ENCODE assay signal across 1 cellular context in the genomic region with DNA sequence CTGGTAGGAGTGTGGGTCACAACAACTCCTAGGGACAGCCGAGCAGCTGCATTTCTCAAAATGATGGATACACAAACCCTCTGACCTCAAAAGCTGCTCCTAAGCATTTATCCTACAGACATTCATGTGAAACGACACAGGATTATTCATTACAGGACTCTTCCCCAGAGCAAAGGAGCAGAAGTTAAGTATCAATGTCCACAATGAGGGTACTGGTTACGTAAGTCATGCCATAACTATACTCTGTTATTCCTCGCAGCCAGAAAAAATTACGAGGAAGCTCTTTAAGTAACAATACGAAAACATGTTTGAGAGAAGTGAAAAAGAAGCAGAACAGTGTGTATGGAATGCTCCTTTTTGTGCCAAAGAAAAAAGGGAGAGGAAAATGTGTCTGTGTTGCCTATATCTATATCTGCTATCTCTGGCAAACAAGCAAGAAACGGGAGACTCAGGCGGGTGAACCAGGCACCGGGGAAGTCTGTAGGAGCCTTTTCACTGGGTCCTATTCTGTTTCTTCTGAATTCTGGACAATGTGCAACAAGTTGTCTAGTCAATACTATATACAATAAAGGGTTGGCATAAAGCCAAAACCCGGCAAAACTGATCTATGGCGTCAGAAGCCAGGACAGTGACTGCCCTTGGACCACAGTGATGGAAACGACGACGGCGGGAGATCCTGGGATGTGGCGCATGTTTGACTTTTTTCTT.
A peak's percentile ranks its signal among the peaks of the same experiment; 100 is the strongest.
TF ChIP-seq lines count a peak whose summit lies in the region.

No MANE protein-coding gene starts in this region.

TF ChIP-seq in HepG2, 621 proteins besides CTCF, POLR2A, EP300 and RAD21 (continues in another document):
- 0 out of 2 replicates have a peak, but pooled peaks have one; percentile 8 for TF ChIP-seq CREM (IDR thresholded peaks at IDR 0.05)
- no peak for TF ChIP-seq CREM (CRISPR knock-in tag; IDR thresholded peaks at IDR 0.05)
- no peak for TF ChIP-seq HOXD1 (CRISPR knock-in tag; IDR thresholded peaks at IDR 0.05)
- TF ChIP-seq ZNF557 (CRISPR knock-in tag; IDR thresholded peaks at IDR 0.05) = no peak
- TF ChIP-seq ATF7-NPFF (CRISPR knock-in tag; IDR thresholded peaks at IDR 0.05; ENCODE audit: low read depth) = no peak
- no peak for TF ChIP-seq CBX5 (CRISPR knock-in tag; IDR thresholded peaks at IDR 0.05; ENCODE audit: borderline replicate concordance)
- TF ChIP-seq SRY (CRISPR knock-in tag; IDR thresholded peaks at IDR 0.05) = no peak
- no peak for TF ChIP-seq RXRA (CRISPR knock-in tag; IDR thresholded peaks at IDR 0.05)
- no peak for TF ChIP-seq MIER3 (CRISPR knock-in tag; IDR thresholded peaks at IDR 0.05; ENCODE audit: borderline replicate concordance)
- TF ChIP-seq ASH2L (IDR thresholded peaks at IDR 0.05; ENCODE audit: insufficient read length, low read depth, low read length) = peak; percentile 9
- peak; percentile 43 for TF ChIP-seq SAP130 (CRISPR knock-in tag; IDR thresholded peaks at IDR 0.05; ENCODE audit: low read depth)
- TF ChIP-seq, protein P1, sequence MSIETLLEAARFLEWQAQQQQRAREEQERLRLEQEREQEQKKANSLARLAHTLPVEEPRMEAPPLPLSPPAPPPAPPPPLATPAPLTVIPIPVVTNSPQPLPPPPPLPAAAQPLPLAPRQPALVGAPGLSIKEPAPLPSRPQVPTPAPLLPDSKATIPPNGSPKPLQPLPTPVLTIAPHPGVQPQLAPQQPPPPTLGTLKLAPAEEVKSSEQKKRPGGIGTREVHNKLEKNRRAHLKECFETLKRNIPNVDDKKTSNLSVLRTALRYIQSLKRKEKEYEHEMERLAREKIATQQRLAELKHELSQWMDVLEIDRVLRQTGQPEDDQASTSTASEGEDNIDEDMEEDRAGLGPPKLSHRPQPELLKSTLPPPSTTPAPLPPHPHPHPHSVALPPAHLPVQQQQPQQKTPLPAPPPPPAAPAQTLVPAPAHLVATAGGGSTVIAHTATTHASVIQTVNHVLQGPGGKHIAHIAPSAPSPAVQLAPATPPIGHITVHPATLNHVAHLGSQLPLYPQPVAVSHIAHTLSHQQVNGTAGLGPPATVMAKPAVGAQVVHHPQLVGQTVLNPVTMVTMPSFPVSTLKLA (IDR thresholded peaks at IDR 0.05) = no peak
- 0 out of 2 replicates have a peak, but pooled peaks have one; percentile 23 for TF ChIP-seq ZC3H4 (CRISPR knock-in tag; IDR thresholded peaks at IDR 0.05; ENCODE audit: borderline replicate concordance)
- TF ChIP-seq ZNF530 (CRISPR knock-in tag; IDR thresholded peaks at IDR 0.05; ENCODE audit: low read depth) = no peak
- TF ChIP-seq, protein P2, sequence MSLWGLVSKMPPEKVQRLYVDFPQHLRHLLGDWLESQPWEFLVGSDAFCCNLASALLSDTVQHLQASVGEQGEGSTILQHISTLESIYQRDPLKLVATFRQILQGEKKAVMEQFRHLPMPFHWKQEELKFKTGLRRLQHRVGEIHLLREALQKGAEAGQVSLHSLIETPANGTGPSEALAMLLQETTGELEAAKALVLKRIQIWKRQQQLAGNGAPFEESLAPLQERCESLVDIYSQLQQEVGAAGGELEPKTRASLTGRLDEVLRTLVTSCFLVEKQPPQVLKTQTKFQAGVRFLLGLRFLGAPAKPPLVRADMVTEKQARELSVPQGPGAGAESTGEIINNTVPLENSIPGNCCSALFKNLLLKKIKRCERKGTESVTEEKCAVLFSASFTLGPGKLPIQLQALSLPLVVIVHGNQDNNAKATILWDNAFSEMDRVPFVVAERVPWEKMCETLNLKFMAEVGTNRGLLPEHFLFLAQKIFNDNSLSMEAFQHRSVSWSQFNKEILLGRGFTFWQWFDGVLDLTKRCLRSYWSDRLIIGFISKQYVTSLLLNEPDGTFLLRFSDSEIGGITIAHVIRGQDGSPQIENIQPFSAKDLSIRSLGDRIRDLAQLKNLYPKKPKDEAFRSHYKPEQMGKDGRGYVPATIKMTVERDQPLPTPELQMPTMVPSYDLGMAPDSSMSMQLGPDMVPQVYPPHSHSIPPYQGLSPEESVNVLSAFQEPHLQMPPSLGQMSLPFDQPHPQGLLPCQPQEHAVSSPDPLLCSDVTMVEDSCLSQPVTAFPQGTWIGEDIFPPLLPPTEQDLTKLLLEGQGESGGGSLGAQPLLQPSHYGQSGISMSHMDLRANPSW (CRISPR knock-in tag; IDR thresholded peaks at IDR 0.05; ENCODE audit: borderline replicate concordance) = no peak
- no peak for TF ChIP-seq HOXA3 (CRISPR knock-in tag; IDR thresholded peaks at IDR 0.05)
- no peak for TF ChIP-seq ZNF138 (CRISPR knock-in tag; IDR thresholded peaks at IDR 0.05; ENCODE audit: low read depth)
- TF ChIP-seq NR2F1 (CRISPR knock-in tag; IDR thresholded peaks at IDR 0.05) = no peak
- TF ChIP-seq ARID5B (CRISPR knock-in tag; IDR thresholded peaks at IDR 0.05) = peak; percentile 33
- 0 out of 2 replicates have a peak, but pooled peaks have one; percentile 23 for TF ChIP-seq ATF2 (CRISPR knock-in tag; IDR thresholded peaks at IDR 0.05)
- TF ChIP-seq GTF2F1 (IDR thresholded peaks at IDR 0.05; ENCODE audit: low read length) = no peak
- no peak for TF ChIP-seq ZNF850 (CRISPR knock-in tag; conservative IDR thresholded peaks at IDR 0.05)
- no peak for TF ChIP-seq HDAC1 (CRISPR knock-in tag; IDR thresholded peaks at IDR 0.05)
- TF ChIP-seq ZNF761 (CRISPR knock-in tag; conservative IDR thresholded peaks at IDR 0.05) = 0 out of 2 replicates have a peak, but pooled peaks have one; percentile 26
- TF ChIP-seq, protein P3, sequence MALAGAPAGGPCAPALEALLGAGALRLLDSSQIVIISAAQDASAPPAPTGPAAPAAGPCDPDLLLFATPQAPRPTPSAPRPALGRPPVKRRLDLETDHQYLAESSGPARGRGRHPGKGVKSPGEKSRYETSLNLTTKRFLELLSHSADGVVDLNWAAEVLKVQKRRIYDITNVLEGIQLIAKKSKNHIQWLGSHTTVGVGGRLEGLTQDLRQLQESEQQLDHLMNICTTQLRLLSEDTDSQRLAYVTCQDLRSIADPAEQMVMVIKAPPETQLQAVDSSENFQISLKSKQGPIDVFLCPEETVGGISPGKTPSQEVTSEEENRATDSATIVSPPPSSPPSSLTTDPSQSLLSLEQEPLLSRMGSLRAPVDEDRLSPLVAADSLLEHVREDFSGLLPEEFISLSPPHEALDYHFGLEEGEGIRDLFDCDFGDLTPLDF (CRISPR knock-in tag; IDR thresholded peaks at IDR 0.05) = no peak
- no peak for TF ChIP-seq SNAPC4 (CRISPR knock-in tag; IDR thresholded peaks at IDR 0.05)
- TF ChIP-seq SALL2 (CRISPR knock-in tag; IDR thresholded peaks at IDR 0.05) = no peak
